ENCODE assay signal across 8 cellular contexts in the genomic region with DNA sequence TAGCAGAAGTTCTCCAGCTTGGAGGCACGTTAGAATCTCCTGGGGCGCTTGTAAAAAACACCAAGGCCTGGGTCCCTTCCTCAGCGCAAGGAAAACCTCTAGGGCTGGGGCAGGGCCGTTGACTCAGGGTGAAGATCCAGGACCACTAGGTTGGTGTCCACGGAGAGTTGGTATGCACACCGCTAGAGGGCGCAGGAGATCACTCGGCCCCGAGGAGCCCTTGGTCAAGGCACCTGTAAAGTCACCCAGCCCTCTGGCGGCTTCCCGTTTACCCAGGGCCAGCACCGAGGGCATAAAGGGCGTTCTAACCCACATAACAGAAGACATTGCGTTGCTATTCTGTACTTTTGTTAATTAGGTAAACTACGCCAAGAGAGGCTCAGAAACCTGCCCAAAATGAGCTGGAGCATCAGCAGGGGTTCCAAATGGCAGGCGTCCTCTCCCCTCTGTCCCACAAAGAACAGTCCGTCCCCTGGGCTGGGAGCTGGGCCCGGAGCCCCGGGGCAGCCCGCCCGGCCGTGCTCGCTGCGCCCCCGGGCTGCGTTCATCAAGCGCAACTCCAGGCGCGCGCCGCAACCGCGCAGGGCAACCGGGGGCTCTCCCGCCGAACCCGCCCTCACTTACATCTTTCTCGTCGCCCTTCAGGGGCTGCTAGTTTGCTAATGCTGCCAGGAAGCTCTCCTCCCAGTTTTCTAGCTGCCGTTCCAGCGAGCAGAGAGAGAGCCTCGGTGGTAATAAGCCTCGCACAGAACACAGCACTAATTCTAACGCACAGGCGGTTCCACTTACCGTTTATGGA.
DNase-seq lines count a peak whose midpoint lies in the region; ATAC-seq and TF ChIP-seq lines count a peak whose summit lies in the region.

No MANE protein-coding gene starts in this region.

- BruUV-seq in A673 (replicated peaks; lab: Mats Ljungman, UMichigan) (no TSS peak), PC-9 (replicated peaks; lab: Mats Ljungman, UMichigan) (no TSS peak)

- ATAC-seq in HG03139 (IDR thresholded peaks at IDR 0.05; ENCODE audit: unreplicated experiment) (peak; percentile 64), GM19467 (IDR thresholded peaks at IDR 0.05; ENCODE audit: unreplicated experiment) (no peak)

- TF ChIP-seq RAD21 in liver (IDR thresholded peaks at IDR 0.05): peak in 1 of 2 donors; percentile 39

- H3K27ac ChIP-seq in A673 (ENCODE audit: low read depth, low read length, poor library complexity, severe bottlenecking): no peak overlapping the region
- H3K27ac ChIP-seq in PC-9: no peak overlapping the region
- H3K27ac ChIP-seq in breast epithelium: no peak overlapping the region
- H3K27ac ChIP-seq in liver (ENCODE audit: low read depth in 1 of 2, low read length in 2 of 2): no peak overlapping the region
- no peak overlapping the region for H3K27ac ChIP-seq in tibial artery

- H2AFZ ChIP-seq in PC-9: no peak overlapping the region

- H3F3A ChIP-seq in PC-9 (ENCODE audit: insufficient read depth, low read depth): no peaks in the 10 kb centered on the region

- H4K20me1 ChIP-seq in PC-9 (ENCODE audit: insufficient read depth): no peaks in the 10 kb centered on the region

- H3K9me2 ChIP-seq in PC-9 (ENCODE audit: insufficient read depth): no peaks in the 10 kb centered on the region

- peak; percentile 44 for DNase-seq in A673 (ENCODE audit: low spot score)
- peak in 1 of 2 experiments; percentile 26 for DNase-seq in PC-9
- DNase-seq in breast epithelium (ENCODE audit: low spot score in 2 of 2): no peak
- peak in 1 of 2 donors; percentile 27 for DNase-seq in tibial artery

- no peaks in the 10 kb centered on the region for H3K79me2 ChIP-seq in PC-9 (ENCODE audit: low read depth)

- CTCF ChIA-PET in A673 (lab: Charles Lee): no interaction called here
- CTCF ChIA-PET in PC-9 (lab: Charles Lee): no interaction called here

- POLR2A ChIA-PET in A673 (lab: Charles Lee; ENCODE audit: low non-redundant PET) (no interaction called here), PC-9 (lab: Charles Lee; ENCODE audit: unreplicated experiment) (no interaction called here)

- intact Hi-C loops in A673 (cut with micrococcal nuclease; ENCODE audit: unreplicated experiment) (loop anchor here (5.0 to 10.0 kb wide), 2 partner anchors 115 to 208 kb away; no protein-coding TSS in a partner anchor), PC-9 (cut with micrococcal nuclease; ENCODE audit: unreplicated experiment) (no loop called here), breast epithelium (cut with DNase I; ENCODE audit: low total_unique reads) (no loop called here), tibial artery (cut with DNase I; ENCODE audit: low total_unique reads) (loop anchor here (10.0 kb wide), 1 partner anchor 388 kb away; no protein-coding TSS in a partner anchor)

- H3K36me3 ChIP-seq in A673 (ENCODE audit: insufficient read depth, low read length, poor library complexity, severe bottlenecking): no peaks in the 10 kb centered on the region
- H3K36me3 ChIP-seq in PC-9 (ENCODE audit: low read depth): no peaks in the 10 kb centered on the region
- H3K36me3 ChIP-seq in breast epithelium: no peaks in the 10 kb centered on the region
- no peaks in the 10 kb centered on the region for H3K36me3 ChIP-seq in liver (ENCODE audit: control insufficient read depth in 4 of 4, insufficient read depth in 3 of 4, low read depth in 1 of 4, low read length in 3 of 4)
- H3K36me3 ChIP-seq in tibial artery: no peaks in the 10 kb centered on the region

- WGBS in liver: 4% methylated on average over 46 of the region's 46 CpGs

- H3K4me2 ChIP-seq in PC-9: no peak overlapping the region

- TF ChIP-seq CTCF in A673 (conservative IDR thresholded peaks at IDR 0.05; ENCODE audit: low read depth, low read length) (peak; percentile 88), GM12875 (IDR thresholded peaks at IDR 0.05; ENCODE audit: borderline replicate concordance, insufficient read depth, low read depth, low read length) (peak; percentile 88), PC-9 (conservative IDR thresholded peaks at IDR 0.05) (peak; percentile 68), breast epithelium (IDR thresholded peaks at IDR 0.05) (peak in 1 of 3 donors; percentile 18), liver (IDR thresholded peaks at IDR 0.05; ENCODE audit: low read depth, low read length, missing input control) (peak; percentile 46), tibial artery (IDR thresholded peaks at IDR 0.05) (peak; percentile 34 to 43)

- no peak overlapping the region for H3K9ac ChIP-seq in liver (ENCODE audit: low read depth in 1 of 2, low read length in 2 of 2)

- TF ChIP-seq POLR2A in breast epithelium (IDR thresholded peaks at IDR 0.05): no peak

- H3K9me3 ChIP-seq in A673 (ENCODE audit: low read depth, low read length, poor library complexity, severe bottlenecking): no peaks in the 10 kb centered on the region
- no peaks in the 10 kb centered on the region for H3K9me3 ChIP-seq in PC-9 (ENCODE audit: insufficient read depth, low read depth)
- H3K9me3 ChIP-seq in breast epithelium: no peaks in the 10 kb centered on the region
- H3K9me3 ChIP-seq in liver (ENCODE audit: control insufficient read depth in 4 of 4, low read length in 3 of 4): no peaks in the 10 kb centered on the region
- H3K9me3 ChIP-seq in tibial artery: no peaks in the 10 kb centered on the region

- peak overlapping the region; percentile 33 for H3K4me3 ChIP-seq in A673 (ENCODE audit: low read depth, low read length, poor library complexity, severe bottlenecking)
- no peak overlapping the region for H3K4me3 ChIP-seq in GM12875 (ENCODE audit: low read depth, low read length)
- no peak overlapping the region for H3K4me3 ChIP-seq in PC-9
- peak overlapping the region in 2 of 3 donors; percentile 3 to 36 for H3K4me3 ChIP-seq in breast epithelium
- H3K4me3 ChIP-seq in liver (ENCODE audit: low read depth in 1 of 3, low read length in 3 of 3): no peak overlapping the region
- no peak overlapping the region for H3K4me3 ChIP-seq in tibial artery

- H3K4me1 ChIP-seq in A673 (ENCODE audit: insufficient read depth, low read length, poor library complexity, severe bottlenecking) (peaks cover 13% of the 10 kb centered on the region), PC-9 (replicated peaks; ENCODE audit: insufficient read depth) (no peaks in the 10 kb centered on the region), breast epithelium (no peaks in the 10 kb centered on the region), liver (ENCODE audit: control insufficient read depth in 4 of 4, insufficient read depth in 4 of 4, low read length in 3 of 4) (peaks cover 0 to 7% (median 4%) of the 10 kb centered on the region in 4 donors), tibial artery (peaks cover 0 to 9% (median 4%) of the 10 kb centered on the region in 4 donors)

- H3K27me3 ChIP-seq in A673 (replicated peaks; ENCODE audit: insufficient read depth, low read depth, low read length, poor library complexity) (peaks cover 30% of the 10 kb centered on the region), PC-9 (ENCODE audit: insufficient read depth, low read depth) (peaks cover 49% of the 10 kb centered on the region), breast epithelium (peaks cover 0 to 44% of the 10 kb centered on the region in 2 donors), liver (ENCODE audit: control insufficient read depth in 4 of 4, insufficient read depth in 4 of 4, low read length in 3 of 4) (peaks cover 2 to 10% (median 3%) of the 10 kb centered on the region in 4 donors), tibial artery (peaks cover 0 to 53% of the 10 kb centered on the region in 2 donors)

TF ChIP-seq in liver, 16 proteins besides CTCF, POLR2A, EP300 and RAD21:
- TF ChIP-seq EGR1 (IDR thresholded peaks at IDR 0.05; ENCODE audit: low read depth in 2 of 2): no peak
- TF ChIP-seq NR2F2 (IDR thresholded peaks at IDR 0.05): no peak
- no peak for TF ChIP-seq RXRA (IDR thresholded peaks at IDR 0.05)
- no peak for TF ChIP-seq FOXA1 (IDR thresholded peaks at IDR 0.05)
- TF ChIP-seq HNF4A (conservative IDR thresholded peaks at IDR 0.05): no peak
- no peak for TF ChIP-seq REST (IDR thresholded peaks at IDR 0.05)
- no peak for TF ChIP-seq FOXA2 (IDR thresholded peaks at IDR 0.05)

Comparison
In these comparisons a context has a peak if more than half of its experiments do, and no peak if none do; other contexts are left out.
1. H3K4me3 ChIP-seq: peak in A673 (single experiment) and breast epithelium (2 of 3); none in GM12875 (single experiment), PC-9 (single experiment), liver (0 of 3) and tibial artery (0 of 2).
2. intact Hi-C loops: an anchor here in A673 (5.0 to 10.0 kb wide) and tibial artery (10.0 kb wide); none called in PC-9 and breast epithelium.